Comparison of ENCODE assay signal across 8 cellular contexts in genomic region chr3:132659370-132660055, GRCh38. TPM values are rescaled to one million over a fixed set of nuclear protein-coding genes. Genes with fewer than 3 reads are reported as not detected.
DNase-seq lines count a peak whose midpoint lies in the region; ATAC-seq and TF ChIP-seq lines count a peak whose summit lies in the region.

Gene ACAD11, minus strand, starts transcription at chr3:132659809. Its CDS starts 58 bp downstream, at chr3:132659751.

- H3K4me3 Mint-ChIP-seq in CD14-positive monocyte: peak within 1 kb of the TSS; percentile 98

- H3K36me3 Mint-ChIP-seq in CD14-positive monocyte: no peaks in the 10 kb centered on the region

- H3K9me3 ChIP-seq in effector memory CD4-positive, alpha-beta T cell (ENCODE audit: control insufficient read depth, low read length): no peaks in the 10 kb centered on the region
- H3K9me3 ChIP-seq in lower lobe of right lung: no peaks in the 10 kb centered on the region

- ATAC-seq in GM18907 (IDR thresholded peaks at IDR 0.05; ENCODE audit: unreplicated experiment) (peak; percentile 66), HG03135 (IDR thresholded peaks at IDR 0.05; ENCODE audit: unreplicated experiment) (peak; percentile 52), lower lobe of right lung (peak; percentile 92 to 94)

- H3K27ac ChIP-seq in effector memory CD4-positive, alpha-beta T cell (ENCODE audit: insufficient read depth, low read length, poor library complexity, severe bottlenecking): peak within 1 kb of the TSS; percentile 77
- H3K27ac ChIP-seq in lower lobe of right lung: peak within 1 kb of the TSS; percentile 95

- intact Hi-C loops in CD14-positive monocyte (cut with micrococcal nuclease): no loop called here
- intact Hi-C loops in lower lobe of right lung (cut with DNase I): no loop called here

- peak; percentile 59 for TF ChIP-seq CTCF in CD14-positive monocyte (IDR thresholded peaks at IDR 0.05)
- peak; percentile 70 for TF ChIP-seq CTCF in lower lobe of right lung (IDR thresholded peaks at IDR 0.05)

- peak within 1 kb of the TSS; percentile 93 for H3K4me3 ChIP-seq in effector memory CD4-positive, alpha-beta T cell (ENCODE audit: insufficient read depth, low read depth, low read length, poor library complexity, severe bottlenecking)
- H3K4me3 ChIP-seq in lower lobe of right lung: peak within 1 kb of the TSS; percentile 89

- H3K27me3 ChIP-seq in effector memory CD4-positive, alpha-beta T cell (replicated peaks; ENCODE audit: control insufficient read depth, insufficient read depth, low read length, poor library complexity, severe bottlenecking): no peaks in the 10 kb centered on the region
- H3K27me3 ChIP-seq in lower lobe of right lung (ENCODE audit: low read depth): no peaks in the 10 kb centered on the region

- H3K4me1 ChIP-seq in effector memory CD4-positive, alpha-beta T cell (ENCODE audit: control insufficient read depth, insufficient read depth, low read length, poor library complexity, severe bottlenecking): peaks cover 11% of the 10 kb centered on the region
- H3K4me1 ChIP-seq in lower lobe of right lung: peaks cover 37% of the 10 kb centered on the region

- no peaks in the 10 kb centered on the region for H3K9me3 Mint-ChIP-seq in CD14-positive monocyte

- DNase-seq in CD14-positive monocyte (ENCODE audit: low spot score) (peak; percentile 46), NCI-H2227 treated with DMSO at 0.1 percent for 48 hours (lab: John Stamatoyannopoulos, UW) (peak; percentile 68), lower lobe of right lung (peak; percentile 93)
- peak; percentile 5 to 17 for DNase-seq in activated CD4-positive, alpha-beta T cell treated with anti-CD3 and anti-CD28 coated beads for 4 hours
- DNase-seq in effector memory CD4-positive, alpha-beta T cell: peak; percentile 2 to 16 (median 8)
- DNase-seq in stimulated activated CD8-positive, alpha-beta memory T cell treated with anti-CD3 and anti-CD28 coated beads, Interleukin-15, amount 100 ng/mL, for 48 hours (ENCODE audit: low read depth in 2 of 2): peak; percentile 19

- H3K27ac Mint-ChIP-seq in CD14-positive monocyte: peak within 1 kb of the TSS; percentile 74 to 95 (median 91)

- H3K4me1 Mint-ChIP-seq in CD14-positive monocyte: peaks cover 33% of the 10 kb centered on the region

- no peaks in the 10 kb centered on the region for H3K27me3 Mint-ChIP-seq in CD14-positive monocyte (ENCODE audit: low read depth in 3 of 3)

- H3K36me3 ChIP-seq in effector memory CD4-positive, alpha-beta T cell (ENCODE audit: control insufficient read depth, insufficient read depth, low read length): no peaks in the 10 kb centered on the region
- H3K36me3 ChIP-seq in lower lobe of right lung: no peaks in the 10 kb centered on the region

RNA-seq across cellular contexts. Expression of gene ACAD11, which starts in this region (rescaled TPM):
- under 1 TPM; 0.31 to 0.40 TPM for polyA plus RNA-seq in CD14-positive monocyte
- total RNA-seq in lower lobe of right lung: 17.7 TPM

Comparison
In these comparisons a context has a peak if more than half of its experiments do, and no peak if none do; other contexts are left out.
1. Peak in every context shown above with its lines: DNase-seq, ATAC-seq, H3K4me3 ChIP-seq and H3K27ac ChIP-seq.
2. Peak in DNase-seq in CD14-positive monocyte; RNA of the gene not detected or under 1 TPM.
3. DNase-seq: peak in every context shown above with its lines; median percentile 93 in lower lobe of right lung; 68 in NCI-H2227 treated with DMSO at 0.1 percent for 48 hours; 46 in CD14-positive monocyte; 19 in stimulated activated CD8-positive, alpha-beta memory T cell treated with anti-CD3 and anti-CD28 coated beads, Interleukin-15, amount 100 ng/mL, for 48 hours; 11 in activated CD4-positive, alpha-beta T cell treated with anti-CD3 and anti-CD28 coated beads for 4 hours; 8 in effector memory CD4-positive, alpha-beta T cell.